Comparison of ENCODE assay signal across 13 cellular contexts in genomic region chr20:64133951-64134407, GRCh38. TPM values are rescaled to one million over a fixed set of nuclear protein-coding genes. Genes with fewer than 3 reads are reported as not detected.
A peak's percentile ranks its signal among the peaks of the same experiment; 100 is the strongest.
DNase-seq lines count a peak whose midpoint lies in the region; ATAC-seq, FAIRE-seq and TF ChIP-seq lines count a peak whose summit lies in the region.
"Had no signal": no experiment of that assay in that cellular context is flagged by ENCODE, and none has a peak within 500 bp of the region (broad histone marks: within the 10 kb centered on the region; RNA-seq: fewer than 3 reads in every experiment).

No MANE protein-coding gene starts in this region.

- no peaks in the 10 kb centered on the region for H3K79me2 ChIP-seq in HepG2 (ENCODE audit: insufficient read depth, low read length)

- intact Hi-C loops in HepG2 (cut with micrococcal nuclease; ENCODE audit: unreplicated experiment): no loop called here

- peaks cover 12% of the 10 kb centered on the region for H3K4me1 ChIP-seq in HepG2 (ENCODE audit: insufficient read depth, low read length)

- no peak for FAIRE-seq in HepG2 (lab: Jason Lieb, UNC)

- ATAC-seq in HepG2: peak; percentile 15; the same call in 1 of the 3 replicates
- ATAC-seq in HG02981 (IDR thresholded peaks at IDR 0.05; ENCODE audit: unreplicated experiment): no peak
- no peak for ATAC-seq in GM21515 (IDR thresholded peaks at IDR 0.05; ENCODE audit: unreplicated experiment)

- H3K9me3 ChIP-seq in HepG2 (ENCODE audit: low read length): no peaks in the 10 kb centered on the region

- 21% methylated on average over 8 of the region's 8 CpGs for WGBS in HepG2 (ENCODE audit: low lambda C conversion rate)

- peak; percentile 37 for TF ChIP-seq CTCF in AG09309 (IDR thresholded peaks at IDR 0.05; ENCODE audit: control insufficient read depth, insufficient read depth, low read depth, low read length, missing control alignments)
- peak; percentile 28 for TF ChIP-seq CTCF in GM06990 (IDR thresholded peaks at IDR 0.05; ENCODE audit: insufficient read depth, low read length, poor library complexity, severe bottlenecking)
- TF ChIP-seq CTCF in astrocyte of the spinal cord (IDR thresholded peaks at IDR 0.05; ENCODE audit: low read depth, low read length): peak; percentile 12
- TF ChIP-seq CTCF in HepG2 (CRISPR knock-in tag; IDR thresholded peaks at IDR 0.05): peak; percentile 68

- H2AFZ ChIP-seq in HepG2 (ENCODE audit: low read length): no peak overlapping the region

- H3K4me3 ChIP-seq in AG09309 (ENCODE audit: control insufficient read depth, low read depth, low read length) (no peak overlapping the region), GM06990 (replicated peaks; ENCODE audit: low read depth, low read length) (no peak overlapping the region), astrocyte of the spinal cord (ENCODE audit: low read depth, low read length) (no peak overlapping the region), HepG2 (replicated peaks in 1 of 3; ENCODE audit: insufficient read depth in 1 of 3, low read depth in 2 of 3, low read length in 3 of 3) (no peak overlapping the region)

- no peak for TF ChIP-seq POLR2A in HepG2 (IDR thresholded peaks at IDR 0.05; ENCODE audit: insufficient read depth in 1 of 2, low read depth in 2 of 2, low read length in 2 of 2)

- DNase-seq in AG09309 (ENCODE audit: low read depth) (no peak), GM06990 (ENCODE audit: extremely low read depth, insufficient read length) (no peak), astrocyte of the spinal cord (ENCODE audit: low read depth, low spot score) (no peak), HepG2 (ENCODE audit: low spot score) (no peak), nucleus accumbens (lab: John Stamatoyannopoulos, UW) (no peak)
- no peak for DNase-seq in stimulated activated CD8-positive, alpha-beta memory T cell treated with anti-CD3 and anti-CD28 coated beads, Interleukin-4, amount 100 ng/mL, for 48 hours
- DNase-seq: activated CD4-positive, alpha-beta T cell treated with anti-CD3 and anti-CD28 coated beads for 4 hours; NCI-H226; SIG-M5; stimulated activated CD4-positive, alpha-beta T cell treated with anti-CD3 and anti-CD28 coated beads, Interleukin-2, amount 100 ng/mL, for 48 hours had no signal

- H3K27ac ChIP-seq in HepG2 (ENCODE audit: extremely low read length, insufficient read depth, low read length): no peak overlapping the region

- H3K36me3 ChIP-seq in GM06990 (ENCODE audit: control insufficient read depth, insufficient read depth, low read length) (no peaks in the 10 kb centered on the region), HepG2 (replicated peaks in 1 of 2; ENCODE audit: control insufficient read depth in 1 of 2, insufficient read depth in 2 of 2, low read length in 2 of 2) (no peaks in the 10 kb centered on the region)

- CTCF ChIA-PET in HepG2 (lab: Yijun Ruan, JAX; ENCODE audit: low intra/inter-chr PET ratio, low total read pairs): no interaction called here

- H3K27me3 ChIP-seq in GM06990 (replicated peaks; ENCODE audit: control insufficient read depth, insufficient read depth, low read length) (no peaks in the 10 kb centered on the region), HepG2 (ENCODE audit: control insufficient read depth in 1 of 2, insufficient read depth in 2 of 2, low read length in 2 of 2) (peaks cover 6 to 32% of the 10 kb centered on the region in 2 experiments; a peak in 4 of 5 replicates)

- H4K20me1 ChIP-seq in HepG2 (ENCODE audit: insufficient read depth, low read length): no peaks in the 10 kb centered on the region

- TF ChIP-seq RAD21 in HepG2 (CRISPR knock-in tag; IDR thresholded peaks at IDR 0.05): peak; percentile 52

- no peak overlapping the region for H3K4me2 ChIP-seq in HepG2 (ENCODE audit: low read depth, low read length)

- no TSS peak for BruUV-seq in HepG2 (replicated peaks; lab: Mats Ljungman, UMichigan)

- POLR2A ChIA-PET in HepG2 (lab: Yijun Ruan, JAX): no interaction called here

- no peak overlapping the region for H3K9ac ChIP-seq in HepG2 (ENCODE audit: insufficient read depth, low read depth, low read length)

- no peak for TF ChIP-seq EP300 in HepG2 (IDR thresholded peaks at IDR 0.05; ENCODE audit: low read depth in 2 of 2, low read length in 2 of 2)
- no peak for TF ChIP-seq EP300 in HepG2 (CRISPR knock-in tag; IDR thresholded peaks at IDR 0.05; ENCODE audit: borderline replicate concordance)

- in situ Hi-C loops in astrocyte of the spinal cord (cut with HindIII; ENCODE audit: low sequenced_read_pairs): no loop called here
- in situ Hi-C loops in HepG2 (cut with HindIII; ENCODE audit: extremely low pct_ligation_motif_present, low pct_unique_long_range_greater_than_20kb): no loop called here

RNA-seq across cellular contexts. Expression of gene NPBWR2, which starts 26.6 kb away (rescaled TPM):
- total RNA-seq in HepG2 (2016; rRNA removed; fragmentation: Illumina TruSeq; extraction: Trizol): not detected in 2 replicates
- total RNA-seq in HepG2 (2016; cell fraction: cytosol; rRNA removed; fragmentation: Illumina TruSeq; extraction: Trizol; ENCODE audit: low read depth): not detected in 2 replicates
- not detected in 2 replicates for total RNA-seq in HepG2 (2016; cell fraction: insoluble cytoplasmic fraction; rRNA removed; fragmentation: Illumina TruSeq; extraction: Trizol)
- not detected in 2 replicates for total RNA-seq in HepG2 (2016; cell fraction: membrane; rRNA removed; fragmentation: Illumina TruSeq; extraction: Trizol)
- total RNA-seq in HepG2 (2016; cell fraction: nucleus; rRNA removed; fragmentation: Illumina TruSeq; extraction: Trizol): not detected in 2 replicates
- polyA plus RNA-seq in HepG2 (2011; rRNA removed): not detected in 2 replicates
- not detected in 2 replicates for polyA plus RNA-seq in HepG2 (2011; cell fraction: cytosol; rRNA removed)
- polyA plus RNA-seq in HepG2 (2011; cell fraction: nucleus; rRNA removed): not detected in 2 replicates
- polyA plus RNA-seq in HepG2 (2012): not detected in 2 replicates
- polyA plus RNA-seq in HepG2 (2016; cell fraction: cytosol; fragmentation: Illumina TruSeq; extraction: Trizol; ENCODE audit: low read depth): not detected in 2 replicates
- not detected in 2 replicates for polyA plus RNA-seq in HepG2 (2016; cell fraction: insoluble cytoplasmic fraction; fragmentation: Illumina TruSeq; extraction: Trizol; ENCODE audit: low read depth)
- polyA plus RNA-seq in HepG2 (2016; cell fraction: membrane; fragmentation: Illumina TruSeq; extraction: Trizol; ENCODE audit: low read depth): not detected in 2 replicates
- not detected in 2 replicates for polyA plus RNA-seq in HepG2 (2016; cell fraction: nucleus; fragmentation: Illumina TruSeq; extraction: Trizol; ENCODE audit: insufficient read depth, low read depth)
- not detected in 2 replicates for polyA minus RNA-seq in HepG2 (2011; rRNA and poly(A)+ RNA removed; ENCODE audit: low replicate concordance)
- polyA minus RNA-seq in HepG2 (2011; cell fraction: cytosol; rRNA and poly(A)+ RNA removed): not detected in 2 replicates
- polyA minus RNA-seq in HepG2 (2011; cell fraction: nucleus; rRNA and poly(A)+ RNA removed): not detected in 2 replicates
- total RNA-seq: dermis microvascular lymphatic vessel endothelial cell had no signal

RNA-seq across cellular contexts. Expression of gene MYT1, which starts 30.3 kb away (rescaled TPM):
- total RNA-seq in HepG2 (2016; rRNA removed; fragmentation: Illumina TruSeq; extraction: Trizol): 0.42 and 0.58 TPM in 2 replicates
- total RNA-seq in HepG2 (2016; cell fraction: cytosol; rRNA removed; fragmentation: Illumina TruSeq; extraction: Trizol; ENCODE audit: low read depth): 0.10 TPM in 1 of 2 replicates, not detected in the other
- 0.12 and 0.30 TPM in 2 replicates for total RNA-seq in HepG2 (2016; cell fraction: insoluble cytoplasmic fraction; rRNA removed; fragmentation: Illumina TruSeq; extraction: Trizol)
- 0.07 and 0.34 TPM in 2 replicates for total RNA-seq in HepG2 (2016; cell fraction: membrane; rRNA removed; fragmentation: Illumina TruSeq; extraction: Trizol)
- 0.88 and 1.2 TPM in 2 replicates for total RNA-seq in HepG2 (2016; cell fraction: nucleus; rRNA removed; fragmentation: Illumina TruSeq; extraction: Trizol)
- polyA plus RNA-seq in HepG2 (2011; rRNA removed): 2.5 and 3.2 TPM in 2 replicates
- polyA plus RNA-seq in HepG2 (2011; cell fraction: cytosol; rRNA removed): 1.5 TPM in 2 replicates
- polyA plus RNA-seq in HepG2 (2011; cell fraction: nucleus; rRNA removed): 3.2 and 3.4 TPM in 2 replicates
- polyA plus RNA-seq in HepG2 (2012): 1.0 and 1.6 TPM in 2 replicates
- 0.15 TPM in 1 of 2 replicates, not detected in the other for polyA plus RNA-seq in HepG2 (2016; cell fraction: cytosol; fragmentation: Illumina TruSeq; extraction: Trizol; ENCODE audit: low read depth)
- polyA plus RNA-seq in HepG2 (2016; cell fraction: insoluble cytoplasmic fraction; fragmentation: Illumina TruSeq; extraction: Trizol; ENCODE audit: low read depth): 0.27 and 0.67 TPM in 2 replicates
- polyA plus RNA-seq in HepG2 (2016; cell fraction: membrane; fragmentation: Illumina TruSeq; extraction: Trizol; ENCODE audit: low read depth): 0.15 and 0.27 TPM in 2 replicates
- polyA plus RNA-seq in HepG2 (2016; cell fraction: nucleus; fragmentation: Illumina TruSeq; extraction: Trizol; ENCODE audit: insufficient read depth, low read depth): 1.2 and 2.9 TPM in 2 replicates
- polyA minus RNA-seq in HepG2 (2011; rRNA and poly(A)+ RNA removed; ENCODE audit: low replicate concordance): 1.4 TPM in 1 of 2 replicates, not detected in the other
- polyA minus RNA-seq in HepG2 (2011; cell fraction: cytosol; rRNA and poly(A)+ RNA removed): 0.20 and 0.70 TPM in 2 replicates
- polyA minus RNA-seq in HepG2 (2011; cell fraction: nucleus; rRNA and poly(A)+ RNA removed): 1.8 and 3.6 TPM in 2 replicates
- total RNA-seq: dermis microvascular lymphatic vessel endothelial cell had no signal

RNA-seq across cellular contexts. Expression of gene LKAAEAR1, which starts 49.8 kb away (rescaled TPM):
- not detected in 2 replicates for total RNA-seq in HepG2 (2016; rRNA removed; fragmentation: Illumina TruSeq; extraction: Trizol)
- total RNA-seq in HepG2 (2016; cell fraction: cytosol; rRNA removed; fragmentation: Illumina TruSeq; extraction: Trizol; ENCODE audit: low read depth): 0.51 TPM in 1 of 2 replicates, not detected in the other
- total RNA-seq in HepG2 (2016; cell fraction: insoluble cytoplasmic fraction; rRNA removed; fragmentation: Illumina TruSeq; extraction: Trizol): 0.15 TPM in 1 of 2 replicates, not detected in the other
- 0.22 TPM in 1 of 2 replicates, not detected in the other for total RNA-seq in HepG2 (2016; cell fraction: membrane; rRNA removed; fragmentation: Illumina TruSeq; extraction: Trizol)
- not detected in 2 replicates for total RNA-seq in HepG2 (2016; cell fraction: nucleus; rRNA removed; fragmentation: Illumina TruSeq; extraction: Trizol)
- not detected in 2 replicates for polyA plus RNA-seq in HepG2 (2011; rRNA removed)
- not detected in 2 replicates for polyA plus RNA-seq in HepG2 (2011; cell fraction: cytosol; rRNA removed)
- not detected in 2 replicates for polyA plus RNA-seq in HepG2 (2011; cell fraction: nucleus; rRNA removed)
- not detected in 2 replicates for polyA plus RNA-seq in HepG2 (2012)
- polyA plus RNA-seq in HepG2 (2016; cell fraction: cytosol; fragmentation: Illumina TruSeq; extraction: Trizol; ENCODE audit: low read depth): 0.41 and 0.44 TPM in 2 replicates
- not detected in 2 replicates for polyA plus RNA-seq in HepG2 (2016; cell fraction: insoluble cytoplasmic fraction; fragmentation: Illumina TruSeq; extraction: Trizol; ENCODE audit: low read depth)
- not detected in 2 replicates for polyA plus RNA-seq in HepG2 (2016; cell fraction: membrane; fragmentation: Illumina TruSeq; extraction: Trizol; ENCODE audit: low read depth)
- polyA plus RNA-seq in HepG2 (2016; cell fraction: nucleus; fragmentation: Illumina TruSeq; extraction: Trizol; ENCODE audit: insufficient read depth, low read depth): not detected in 2 replicates
- not detected in 2 replicates for polyA minus RNA-seq in HepG2 (2011; rRNA and poly(A)+ RNA removed; ENCODE audit: low replicate concordance)
- not detected in 2 replicates for polyA minus RNA-seq in HepG2 (2011; cell fraction: cytosol; rRNA and poly(A)+ RNA removed)
- not detected in 2 replicates for polyA minus RNA-seq in HepG2 (2011; cell fraction: nucleus; rRNA and poly(A)+ RNA removed)

RNA-seq across cellular contexts. Expression of gene OPRL1, which starts 54.1 kb away (rescaled TPM):
- 0.27 and 0.35 TPM in 2 replicates for total RNA-seq in HepG2 (2016; rRNA removed; fragmentation: Illumina TruSeq; extraction: Trizol)
- total RNA-seq in HepG2 (2016; cell fraction: cytosol; rRNA removed; fragmentation: Illumina TruSeq; extraction: Trizol; ENCODE audit: low read depth): not detected in 2 replicates
- 0.16 and 0.56 TPM in 2 replicates for total RNA-seq in HepG2 (2016; cell fraction: insoluble cytoplasmic fraction; rRNA removed; fragmentation: Illumina TruSeq; extraction: Trizol)
- 0.12 and 0.14 TPM in 2 replicates for total RNA-seq in HepG2 (2016; cell fraction: membrane; rRNA removed; fragmentation: Illumina TruSeq; extraction: Trizol)
- 0.25 and 0.28 TPM in 2 replicates for total RNA-seq in HepG2 (2016; cell fraction: nucleus; rRNA removed; fragmentation: Illumina TruSeq; extraction: Trizol)
- 0.71 and 0.77 TPM in 2 replicates for polyA plus RNA-seq in HepG2 (2011; rRNA removed)
- 0.37 and 0.86 TPM in 2 replicates for polyA plus RNA-seq in HepG2 (2011; cell fraction: cytosol; rRNA removed)
- polyA plus RNA-seq in HepG2 (2011; cell fraction: nucleus; rRNA removed): 0.99 and 1.1 TPM in 2 replicates
- polyA plus RNA-seq in HepG2 (2012): 0.28 and 0.56 TPM in 2 replicates
- polyA plus RNA-seq in HepG2 (2016; cell fraction: cytosol; fragmentation: Illumina TruSeq; extraction: Trizol; ENCODE audit: low read depth): not detected in 2 replicates
- 0.32 and 0.40 TPM in 2 replicates for polyA plus RNA-seq in HepG2 (2016; cell fraction: insoluble cytoplasmic fraction; fragmentation: Illumina TruSeq; extraction: Trizol; ENCODE audit: low read depth)
- polyA plus RNA-seq in HepG2 (2016; cell fraction: membrane; fragmentation: Illumina TruSeq; extraction: Trizol; ENCODE audit: low read depth): 0.08 TPM in 1 of 2 replicates, not detected in the other
- polyA plus RNA-seq in HepG2 (2016; cell fraction: nucleus; fragmentation: Illumina TruSeq; extraction: Trizol; ENCODE audit: insufficient read depth, low read depth): 0.33 and 0.61 TPM in 2 replicates
- polyA minus RNA-seq in HepG2 (2011; rRNA and poly(A)+ RNA removed; ENCODE audit: low replicate concordance): 0.14 and 3.0 TPM in 2 replicates
- 0.59 and 0.62 TPM in 2 replicates for polyA minus RNA-seq in HepG2 (2011; cell fraction: cytosol; rRNA and poly(A)+ RNA removed)
- polyA minus RNA-seq in HepG2 (2011; cell fraction: nucleus; rRNA and poly(A)+ RNA removed): 0.13 and 0.25 TPM in 2 replicates

RNA-seq across cellular contexts. Expression of gene RGS19, which starts 54.7 kb away (rescaled TPM):
- total RNA-seq in HepG2 (2016; rRNA removed; fragmentation: Illumina TruSeq; extraction: Trizol): 10.2 and 10.7 TPM in 2 replicates
- total RNA-seq in HepG2 (2016; cell fraction: cytosol; rRNA removed; fragmentation: Illumina TruSeq; extraction: Trizol; ENCODE audit: low read depth): 8.3 and 13.6 TPM in 2 replicates
- total RNA-seq in HepG2 (2016; cell fraction: insoluble cytoplasmic fraction; rRNA removed; fragmentation: Illumina TruSeq; extraction: Trizol): 9.9 and 10.3 TPM in 2 replicates
- 24.1 and 24.7 TPM in 2 replicates for total RNA-seq in HepG2 (2016; cell fraction: membrane; rRNA removed; fragmentation: Illumina TruSeq; extraction: Trizol)
- total RNA-seq in HepG2 (2016; cell fraction: nucleus; rRNA removed; fragmentation: Illumina TruSeq; extraction: Trizol): 7.0 and 7.6 TPM in 2 replicates
- polyA plus RNA-seq in HepG2 (2011; rRNA removed): 11.9 and 14.7 TPM in 2 replicates
- 11.7 and 19.3 TPM in 2 replicates for polyA plus RNA-seq in HepG2 (2011; cell fraction: cytosol; rRNA removed)
- 12.6 and 13.6 TPM in 2 replicates for polyA plus RNA-seq in HepG2 (2011; cell fraction: nucleus; rRNA removed)
- polyA plus RNA-seq in HepG2 (2012): 4.4 and 6.8 TPM in 2 replicates
- 18.0 and 22.1 TPM in 2 replicates for polyA plus RNA-seq in HepG2 (2016; cell fraction: cytosol; fragmentation: Illumina TruSeq; extraction: Trizol; ENCODE audit: low read depth)
- 14.2 and 16.6 TPM in 2 replicates for polyA plus RNA-seq in HepG2 (2016; cell fraction: insoluble cytoplasmic fraction; fragmentation: Illumina TruSeq; extraction: Trizol; ENCODE audit: low read depth)
- 25.0 and 29.7 TPM in 2 replicates for polyA plus RNA-seq in HepG2 (2016; cell fraction: membrane; fragmentation: Illumina TruSeq; extraction: Trizol; ENCODE audit: low read depth)
- 9.7 and 10.6 TPM in 2 replicates for polyA plus RNA-seq in HepG2 (2016; cell fraction: nucleus; fragmentation: Illumina TruSeq; extraction: Trizol; ENCODE audit: insufficient read depth, low read depth)
- polyA minus RNA-seq in HepG2 (2011; rRNA and poly(A)+ RNA removed; ENCODE audit: low replicate concordance): 15.8 and 18.5 TPM in 2 replicates
- 8.1 and 9.1 TPM in 2 replicates for polyA minus RNA-seq in HepG2 (2011; cell fraction: cytosol; rRNA and poly(A)+ RNA removed)
- polyA minus RNA-seq in HepG2 (2011; cell fraction: nucleus; rRNA and poly(A)+ RNA removed): 4.5 and 5.5 TPM in 2 replicates

Comparison
In these comparisons a context has a peak if more than half of its experiments do, and no peak if none do; other contexts are left out.
1. CTCF ChIP-seq: peak in every context shown above with its lines; median percentile 68 in HepG2; 37 in AG09309; 28 in GM06990; 12 in astrocyte of the spinal cord.